ENCODE assay signal across 21 cellular contexts in the genomic region with DNA sequence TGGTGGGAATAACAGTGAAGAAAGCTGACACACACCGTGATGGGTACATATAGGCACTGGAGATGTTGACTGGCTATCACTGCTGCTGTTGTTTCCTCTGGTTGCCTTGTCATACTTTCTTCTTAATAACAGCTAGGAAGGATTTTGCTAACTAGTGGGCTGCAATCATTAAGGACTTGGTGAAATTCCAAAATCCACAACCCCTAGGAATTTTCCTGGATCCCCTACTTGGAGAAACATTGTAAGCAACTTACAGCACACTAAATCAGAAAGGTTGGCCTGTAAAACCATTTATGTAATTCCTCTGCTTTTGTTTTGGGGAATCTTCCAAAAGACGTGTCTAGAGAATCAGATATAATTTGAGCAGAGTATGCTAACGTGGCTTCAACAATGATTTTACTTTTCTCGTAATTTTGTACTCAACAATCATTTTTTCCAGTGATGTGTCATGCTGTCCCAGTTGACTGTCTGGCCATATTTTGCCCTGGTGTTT. TPM values are rescaled to one million over a fixed set of nuclear protein-coding genes. Genes with fewer than 3 reads are reported as not detected.
DNase-seq lines count a peak whose midpoint lies in the region; ATAC-seq and TF ChIP-seq lines count a peak whose summit lies in the region.
"Had no signal": no experiment of that assay in that cellular context is flagged by ENCODE, and none has a peak within 500 bp of the region (broad histone marks: within the 10 kb centered on the region; RNA-seq: fewer than 3 reads in every experiment).

No MANE protein-coding gene starts in this region.

- no peaks in the 10 kb centered on the region for H3K9me3 Mint-ChIP-seq in activated CD8-positive, alpha-beta T cell treated with anti-CD3 and anti-CD28 coated beads, Interleukin-2, amount 10 ng/mL, durations not matched to agents 7 days and 5 days (ENCODE audit: insufficient read depth)
- H3K9me3 Mint-ChIP-seq: activated CD4-positive, alpha-beta memory T cell treated with anti-CD3 and anti-CD28 coated beads for 36 hours had no signal

- H3K27ac Mint-ChIP-seq in activated CD8-positive, alpha-beta T cell treated with anti-CD3 and anti-CD28 coated beads, Interleukin-2, amount 10 ng/mL, durations not matched to agents 7 days and 5 days = no peak overlapping the region
- H3K27ac Mint-ChIP-seq: activated CD4-positive, alpha-beta memory T cell treated with anti-CD3 and anti-CD28 coated beads for 36 hours; activated naive CD8-positive, alpha-beta T cell treated with anti-CD3 and anti-CD28 coated beads, Interleukin-2, amount 10 ng/mL, durations not matched to agents 7 days and 5 days had no signal

- TF ChIP-seq CTCF in fibroblast of the aortic adventitia (IDR thresholded peaks at IDR 0.05; ENCODE audit: insufficient read depth, low read length) (no peak), uterus (IDR thresholded peaks at IDR 0.05) (no peak)

- peak overlapping the region; percentile 68 for H3K4me3 ChIP-seq in adipocyte (ENCODE audit: low read length)
- no peak overlapping the region for H3K4me3 ChIP-seq in fibroblast of the aortic adventitia (ENCODE audit: low read depth, low read length)
- H3K4me3 ChIP-seq in muscle layer of duodenum (ENCODE audit: low read depth in 1 of 2, low read length in 2 of 2) = no peak overlapping the region
- no peak overlapping the region for H3K4me3 ChIP-seq in uterus
- H3K4me3 ChIP-seq: esophagus muscularis mucosa, K562 had no signal

- intact Hi-C loops in uterus (cut with DNase I; ENCODE audit: low total_unique reads) = no loop called here

- H3K36me3 ChIP-seq in adipocyte (ENCODE audit: control insufficient read depth, insufficient read depth, low read length, severe bottlenecking) (no peaks in the 10 kb centered on the region), muscle layer of duodenum (ENCODE audit: control insufficient read depth in 1 of 2, insufficient read depth in 2 of 2, low read length in 2 of 2) (no peaks in the 10 kb centered on the region), uterus (no peaks in the 10 kb centered on the region)
- H3K36me3 ChIP-seq: esophagus muscularis mucosa had no signal

- no peak for TF ChIP-seq POLR2A in uterus (IDR thresholded peaks at IDR 0.05)

- no peaks in the 10 kb centered on the region for H3K36me3 Mint-ChIP-seq in activated CD8-positive, alpha-beta T cell treated with anti-CD3 and anti-CD28 coated beads, Interleukin-2, amount 10 ng/mL, durations not matched to agents 7 days and 5 days (ENCODE audit: low read depth)
- H3K36me3 Mint-ChIP-seq: activated CD4-positive, alpha-beta memory T cell treated with anti-CD3 and anti-CD28 coated beads for 36 hours; activated naive CD8-positive, alpha-beta T cell treated with anti-CD3 and anti-CD28 coated beads, Interleukin-2, amount 10 ng/mL, durations not matched to agents 7 days and 5 days had no signal

- CTCF ChIA-PET in activated CD8-positive, alpha-beta T cell treated with anti-CD3 and anti-CD28 coated beads, Interleukin-2, amount 10 ng/mL, durations not matched to agents 7 days and 5 days (lab: Charles Lee) = no interaction called here

- ATAC-seq in activated CD8-positive, alpha-beta T cell treated with anti-CD3 and anti-CD28 coated beads, Interleukin-2, amount 10 ng/mL, durations not matched to agents 7 days and 5 days = no peak
- no peak for ATAC-seq in GM18867 (IDR thresholded peaks at IDR 0.05; ENCODE audit: unreplicated experiment)
- ATAC-seq: HCT116, K562 had no signal

- peaks cover 70% of the 10 kb centered on the region for H3K4me1 ChIP-seq in adipocyte (ENCODE audit: control insufficient read depth, insufficient read depth, low read length)
- H3K4me1 ChIP-seq in muscle layer of duodenum (ENCODE audit: control insufficient read depth in 1 of 2, insufficient read depth in 2 of 2, low read length in 2 of 2) = peaks cover 0 to 7% of the 10 kb centered on the region in 2 donors
- peaks cover 0 to 4% of the 10 kb centered on the region in 2 donors for H3K4me1 ChIP-seq in uterus

- POLR2A ChIA-PET in activated CD8-positive, alpha-beta T cell treated with anti-CD3 and anti-CD28 coated beads, Interleukin-2, amount 10 ng/mL, durations not matched to agents 7 days and 5 days (lab: Charles Lee) = no interaction called here

- DNase-seq in adipocyte (ENCODE audit: low read depth) (no peak), fibroblast of the aortic adventitia (ENCODE audit: low read depth) (peak; percentile 80), uterus (no peak)
- no peak for DNase-seq in activated CD8-positive, alpha-beta T cell treated with anti-CD3 and anti-CD28 coated beads, Interleukin-2, amount 10 ng/mL, durations not matched to agents 7 days and 5 days
- no peak for DNase-seq in activated CD4-positive, alpha-beta T cell treated with anti-CD3 and anti-CD28 coated beads for 4 hours
- DNase-seq: activated CD4-positive, alpha-beta memory T cell treated with anti-CD3 and anti-CD28 coated beads for 36 hours; activated naive CD8-positive, alpha-beta T cell treated with anti-CD3 and anti-CD28 coated beads, Interleukin-2, amount 10 ng/mL, durations not matched to agents 7 days and 5 days; activated T-cell treated with anti-CD3 and anti-CD28 coated beads, Interleukin-2, amount 50 U/mL, for 48 hours; caudate nucleus; COR-L47; kidney glomerular epithelial cell; NCI-H2081; NCI-H524; OCI-M1; stimulated activated naive CD4-positive, alpha-beta T cell; T-helper 2 cell had no signal

- no peaks in the 10 kb centered on the region for H3K9me3 ChIP-seq in adipocyte (ENCODE audit: control insufficient read depth, low read length)
- H3K9me3 ChIP-seq in muscle layer of duodenum (ENCODE audit: control insufficient read depth in 1 of 2, low read length in 2 of 2) = no peaks in the 10 kb centered on the region
- no peaks in the 10 kb centered on the region for H3K9me3 ChIP-seq in uterus
- H3K9me3 ChIP-seq: esophagus muscularis mucosa had no signal

- H3K27me3 Mint-ChIP-seq in activated CD8-positive, alpha-beta T cell treated with anti-CD3 and anti-CD28 coated beads, Interleukin-2, amount 10 ng/mL, durations not matched to agents 7 days and 5 days (ENCODE audit: low read depth) = no peaks in the 10 kb centered on the region

- H3K27ac ChIP-seq in muscle layer of duodenum (ENCODE audit: low read length) = peak overlapping the region; percentile 3
- peak overlapping the region; percentile 55 to 62 for H3K27ac ChIP-seq in uterus

- H3K9ac ChIP-seq in adipocyte (ENCODE audit: low read length) = peak overlapping the region; percentile 50

- H3K4me3 Mint-ChIP-seq in activated CD8-positive, alpha-beta T cell treated with anti-CD3 and anti-CD28 coated beads, Interleukin-2, amount 10 ng/mL, durations not matched to agents 7 days and 5 days = no peak overlapping the region
- H3K4me3 Mint-ChIP-seq: activated CD4-positive, alpha-beta memory T cell treated with anti-CD3 and anti-CD28 coated beads for 36 hours; activated naive CD8-positive, alpha-beta T cell treated with anti-CD3 and anti-CD28 coated beads, Interleukin-2, amount 10 ng/mL, durations not matched to agents 7 days and 5 days had no signal

- H3K27me3 ChIP-seq in adipocyte (replicated peaks; ENCODE audit: control insufficient read depth, insufficient read depth, low read length) (no peaks in the 10 kb centered on the region), muscle layer of duodenum (ENCODE audit: low read depth, low read length) (no peaks in the 10 kb centered on the region), uterus (no peaks in the 10 kb centered on the region)
- H3K27me3 ChIP-seq: esophagus muscularis mucosa had no signal

- H3K4me1 Mint-ChIP-seq in activated CD8-positive, alpha-beta T cell treated with anti-CD3 and anti-CD28 coated beads, Interleukin-2, amount 10 ng/mL, durations not matched to agents 7 days and 5 days (ENCODE audit: low read depth) = no peaks in the 10 kb centered on the region
- H3K4me1 Mint-ChIP-seq: activated naive CD8-positive, alpha-beta T cell treated with anti-CD3 and anti-CD28 coated beads, Interleukin-2, amount 10 ng/mL, durations not matched to agents 7 days and 5 days had no signal

RNA-seq across cellular contexts. Expression of a gene that starts 8.0 kb away (rescaled TPM):
- total RNA-seq in fibroblast of the aortic adventitia (ENCODE audit: low replicate concordance) = 1,653 and 14,045 TPM in 2 replicates
- over 10,000 TPM in 1 of 4 donors, 100 to 1,000 TPM in 3; 113 to 22,387 (median 426) TPM for total RNA-seq in uterus
- total RNA-seq in activated CD8-positive, alpha-beta T cell treated with anti-CD3 and anti-CD28 coated beads, Interleukin-2, amount 10 ng/mL, durations not matched to agents 7 days and 5 days = not detected
- total RNA-seq: activated CD4-positive, alpha-beta memory T cell treated with anti-CD3 and anti-CD28 coated beads for 36 hours; activated naive CD8-positive, alpha-beta T cell treated with anti-CD3 and anti-CD28 coated beads, Interleukin-2, amount 10 ng/mL, durations not matched to agents 7 days and 5 days had no signal

Comparison
In these comparisons a context has a peak if more than half of its experiments do, and no peak if none do; other contexts are left out.
1. RNA of a gene that starts 8.0 kb away (total RNA-seq): 1,653 to 14,045 TPM in fibroblast of the aortic adventitia and 113 to 22,387 TPM in uterus; not detected in activated CD8-positive, alpha-beta T cell treated with anti-CD3 and anti-CD28 coated beads, Interleukin-2, amount 10 ng/mL, durations not matched to agents 7 days and 5 days; every median in the first group is over 100 times any median in the second.